Comparison of ENCODE assay signal across 1 cellular context in genomic region chr19:41753159-41753558, GRCh38.
TF ChIP-seq lines count a peak whose summit lies in the region.

No MANE protein-coding gene starts in this region.

TF ChIP-seq in IMR-90, 13 proteins besides CTCF, POLR2A, EP300 and RAD21:
- no peak for TF ChIP-seq MAFK (IDR thresholded peaks at IDR 0.05; ENCODE audit: low read depth, low read length)
- no peak for TF ChIP-seq ELK1 (IDR thresholded peaks at IDR 0.05; ENCODE audit: borderline replicate concordance, low read depth, low read length)
- TF ChIP-seq RFX5 (IDR thresholded peaks at IDR 0.05; ENCODE audit: low read depth, low read length): no peak
- no peak for TF ChIP-seq MXI1 (IDR thresholded peaks at IDR 0.05; ENCODE audit: borderline replicate concordance, low read depth, low read length)
- no peak for TF ChIP-seq BHLHE40 (IDR thresholded peaks at IDR 0.05; ENCODE audit: low read depth, low read length)
- TF ChIP-seq FOS (IDR thresholded peaks at IDR 0.05; ENCODE audit: low read depth, low read length): no peak
- TF ChIP-seq SMC3 (IDR thresholded peaks at IDR 0.05; ENCODE audit: low read depth, low read length): no peak; the same call in 1 of the 2 replicates
- TF ChIP-seq MAZ (IDR thresholded peaks at IDR 0.05; ENCODE audit: borderline replicate concordance, low read depth, low read length): no peak
- TF ChIP-seq CEBPB (IDR thresholded peaks at IDR 0.05; ENCODE audit: low read depth, low read length): no peak
- no peak for TF ChIP-seq RCOR1 (IDR thresholded peaks at IDR 0.05; ENCODE audit: insufficient replicate concordance, low read length)
- no peak for TF ChIP-seq NFE2L2 (IDR thresholded peaks at IDR 0.05; ENCODE audit: low read depth, low read length)
- TF ChIP-seq USF2 (IDR thresholded peaks at IDR 0.05; ENCODE audit: low read depth, low read length): no peak
- TF ChIP-seq CHD1 (IDR thresholded peaks at IDR 0.05; ENCODE audit: low read depth, low read length): no peak
